In genomic region chr7:46619723-46620310, GRCh38 we compare ENCODE assay signal across 24 cellular contexts.
"Had no signal": no experiment of that assay in that cellular context is flagged by ENCODE, and none has a peak within 500 bp of the region (broad histone marks: within the 10 kb centered on the region; RNA-seq: fewer than 3 reads in every experiment).

No MANE protein-coding gene starts in this region.

- H3K4me1 Mint-ChIP-seq: activated CD4-positive, alpha-beta T cell treated with anti-CD3 and anti-CD28 coated beads, Interleukin-2, amount 10 ng/mL, durations not matched to agents 7 days and 5 days; activated CD8-positive, alpha-beta memory T cell treated with anti-CD3 and anti-CD28 coated beads, Interleukin-2, amount 10 ng/mL, durations not matched to agents 7 days and 5 days; activated naive CD4-positive, alpha-beta T cell treated with anti-CD3 and anti-CD28 coated beads, Interleukin-2, amount 10 ng/mL, durations not matched to agents 7 days and 5 days; central memory CD8-positive, alpha-beta T cell; nephron; T-cell had no signal

- H3K4me3 Mint-ChIP-seq: activated CD4-positive, alpha-beta T cell treated with anti-CD3 and anti-CD28 coated beads, Interleukin-2, amount 10 ng/mL, durations not matched to agents 7 days and 5 days; activated CD8-positive, alpha-beta memory T cell treated with anti-CD3 and anti-CD28 coated beads, Interleukin-2, amount 10 ng/mL, durations not matched to agents 7 days and 5 days; activated CD8-positive, alpha-beta T cell treated with anti-CD3 and anti-CD28 coated beads for 36 hours; activated naive CD4-positive, alpha-beta T cell treated with anti-CD3 and anti-CD28 coated beads, Interleukin-2, amount 10 ng/mL, durations not matched to agents 7 days and 5 days; central memory CD8-positive, alpha-beta T cell; endodermal cell; nephron; stimulated activated naive CD8-positive, alpha-beta T cell treated with anti-CD3 and anti-CD28 coated beads, Interleukin-15, Interleukin-2, amounts not matched to agents 100 ng/mL and 50 ng/mL, for 24 hours; T-cell had no signal

- H3K27me3 Mint-ChIP-seq: activated CD4-positive, alpha-beta T cell treated with anti-CD3 and anti-CD28 coated beads, Interleukin-2, amount 10 ng/mL, durations not matched to agents 7 days and 5 days; activated CD8-positive, alpha-beta memory T cell treated with anti-CD3 and anti-CD28 coated beads, Interleukin-2, amount 10 ng/mL, durations not matched to agents 7 days and 5 days; activated CD8-positive, alpha-beta T cell treated with anti-CD3 and anti-CD28 coated beads for 36 hours; activated naive CD4-positive, alpha-beta T cell treated with anti-CD3 and anti-CD28 coated beads, Interleukin-2, amount 10 ng/mL, durations not matched to agents 7 days and 5 days; central memory CD8-positive, alpha-beta T cell; stimulated activated naive CD8-positive, alpha-beta T cell treated with anti-CD3 and anti-CD28 coated beads, Interleukin-15, Interleukin-2, amounts not matched to agents 100 ng/mL and 50 ng/mL, for 24 hours; T-cell had no signal

- H3K36me3 Mint-ChIP-seq: activated CD8-positive, alpha-beta memory T cell treated with anti-CD3 and anti-CD28 coated beads, Interleukin-2, amount 10 ng/mL, durations not matched to agents 7 days and 5 days; activated naive CD4-positive, alpha-beta T cell treated with anti-CD3 and anti-CD28 coated beads, Interleukin-2, amount 10 ng/mL, durations not matched to agents 7 days and 5 days; T-cell had no signal

- H3K9me3 ChIP-seq: heart left ventricle, neutrophil, ovary, psoas muscle, right atrium auricular region, tibial artery had no signal

- H3K27ac Mint-ChIP-seq: activated CD4-positive, alpha-beta T cell treated with anti-CD3 and anti-CD28 coated beads, Interleukin-2, amount 10 ng/mL, durations not matched to agents 7 days and 5 days; activated CD8-positive, alpha-beta memory T cell treated with anti-CD3 and anti-CD28 coated beads, Interleukin-2, amount 10 ng/mL, durations not matched to agents 7 days and 5 days; activated CD8-positive, alpha-beta T cell treated with anti-CD3 and anti-CD28 coated beads for 36 hours; activated naive CD4-positive, alpha-beta T cell treated with anti-CD3 and anti-CD28 coated beads, Interleukin-2, amount 10 ng/mL, durations not matched to agents 7 days and 5 days; endodermal cell; nephron; stimulated activated naive CD8-positive, alpha-beta T cell treated with anti-CD3 and anti-CD28 coated beads, Interleukin-15, Interleukin-2, amounts not matched to agents 100 ng/mL and 50 ng/mL, for 24 hours; T-cell had no signal

- H3K27ac ChIP-seq: brain microvascular endothelial cell, heart left ventricle, neutrophil, ovary, psoas muscle, right atrium auricular region, tibial artery, WERI-Rb-1 had no signal

- H3K4me1 ChIP-seq: heart left ventricle, psoas muscle, right atrium auricular region, tibial artery had no signal

- DNase-seq: activated CD4-positive, alpha-beta T cell treated with anti-CD3 and anti-CD28 coated beads, Interleukin-2, amount 10 ng/mL, durations not matched to agents 7 days and 5 days; activated CD4-positive, CD25-positive, alpha-beta regulatory T cell treated with anti-CD3 and anti-CD28 coated beads, Interleukin-2, amount 50 U/mL, for 72 hours; activated CD8-positive, alpha-beta memory T cell treated with anti-CD3 and anti-CD28 coated beads, Interleukin-2, amount 10 ng/mL, durations not matched to agents 7 days and 5 days; activated CD8-positive, alpha-beta T cell treated with anti-CD3 and anti-CD28 coated beads for 36 hours; activated effector memory CD4-positive, alpha-beta T cell treated with anti-CD3 and anti-CD28 coated beads, Interleukin-2, amount 50 U/mL, for 16 hours; activated naive CD4-positive, alpha-beta T cell treated with anti-CD3 and anti-CD28 coated beads, Interleukin-2, amount 10 ng/mL, durations not matched to agents 7 days and 5 days; activated T-cell treated with anti-CD3 and anti-CD28 coated beads for 4 hours; anterior cingulate cortex; brain microvascular endothelial cell; endodermal cell; heart left ventricle; kidney; ovary; psoas muscle; stimulated activated CD4-positive, alpha-beta T cell treated with anti-CD3 and anti-CD28 coated beads, Interleukin-1b, Interleukin-23, amount 100 ng/mL, for 48 hours; substantia nigra; T-cell; tibial artery; WERI-Rb-1 had no signal

- H3K27me3 ChIP-seq: brain microvascular endothelial cell, heart left ventricle, neutrophil, right atrium auricular region, tibial artery had no signal

- H3K36me3 ChIP-seq: brain microvascular endothelial cell, heart left ventricle, neutrophil, ovary, right atrium auricular region, tibial artery, WERI-Rb-1 had no signal

- H3K9me3 Mint-ChIP-seq: activated CD4-positive, alpha-beta T cell treated with anti-CD3 and anti-CD28 coated beads, Interleukin-2, amount 10 ng/mL, durations not matched to agents 7 days and 5 days; activated naive CD4-positive, alpha-beta T cell treated with anti-CD3 and anti-CD28 coated beads, Interleukin-2, amount 10 ng/mL, durations not matched to agents 7 days and 5 days; central memory CD8-positive, alpha-beta T cell; endodermal cell; nephron; stimulated activated naive CD8-positive, alpha-beta T cell treated with anti-CD3 and anti-CD28 coated beads, Interleukin-15, Interleukin-2, amounts not matched to agents 100 ng/mL and 50 ng/mL, for 24 hours had no signal

- H3K4me3 ChIP-seq: heart left ventricle, ovary, psoas muscle, right atrium auricular region, tibial artery had no signal
